Comparison of ENCODE assay signal across 3 cellular contexts in the genomic region with DNA sequence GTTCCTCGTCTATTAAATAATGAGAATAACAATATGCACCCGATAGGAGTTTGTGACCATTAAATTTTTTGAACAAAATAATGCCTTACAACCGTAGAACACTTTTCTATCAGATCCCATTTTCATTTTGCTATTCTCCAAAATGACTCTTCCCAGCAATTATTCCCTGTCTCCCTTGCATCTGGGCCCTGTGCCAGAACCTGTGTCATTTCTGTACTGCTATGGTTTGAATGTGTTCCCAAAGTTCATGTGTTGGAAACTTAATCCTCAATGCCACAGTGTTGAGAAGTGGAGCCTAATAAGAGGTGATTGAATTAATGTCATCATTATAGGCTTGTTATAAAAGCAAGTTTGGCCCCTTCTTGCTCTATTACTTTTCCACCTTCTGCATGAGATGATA.
TF ChIP-seq lines count a peak whose summit lies in the region.

No MANE protein-coding gene starts in this region.

TF ChIP-seq in SK-N-SH, 30 proteins besides CTCF, POLR2A, EP300 and RAD21:
- TF ChIP-seq RXRA (IDR thresholded peaks at IDR 0.05; ENCODE audit: borderline replicate concordance, low read depth) (no peak), RCOR1 (IDR thresholded peaks at IDR 0.05; ENCODE audit: low read length) (no peak), NRF1 (IDR thresholded peaks at IDR 0.05; ENCODE audit: low read depth, low read length) (no peak), FOXM1 (IDR thresholded peaks at IDR 0.05; ENCODE audit: low read depth) (no peak), TCF12 (IDR thresholded peaks at IDR 0.05) (no peak), ELF1 (IDR thresholded peaks at IDR 0.05) (no peak), NFIC (IDR thresholded peaks at IDR 0.05; ENCODE audit: borderline replicate concordance) (peak; percentile 67), RFX5 (IDR thresholded peaks at IDR 0.05; ENCODE audit: low read length) (no peak), YY1 (IDR thresholded peaks at IDR 0.05; ENCODE audit: low read depth) (no peak)
- TF ChIP-seq, protein P1, sequence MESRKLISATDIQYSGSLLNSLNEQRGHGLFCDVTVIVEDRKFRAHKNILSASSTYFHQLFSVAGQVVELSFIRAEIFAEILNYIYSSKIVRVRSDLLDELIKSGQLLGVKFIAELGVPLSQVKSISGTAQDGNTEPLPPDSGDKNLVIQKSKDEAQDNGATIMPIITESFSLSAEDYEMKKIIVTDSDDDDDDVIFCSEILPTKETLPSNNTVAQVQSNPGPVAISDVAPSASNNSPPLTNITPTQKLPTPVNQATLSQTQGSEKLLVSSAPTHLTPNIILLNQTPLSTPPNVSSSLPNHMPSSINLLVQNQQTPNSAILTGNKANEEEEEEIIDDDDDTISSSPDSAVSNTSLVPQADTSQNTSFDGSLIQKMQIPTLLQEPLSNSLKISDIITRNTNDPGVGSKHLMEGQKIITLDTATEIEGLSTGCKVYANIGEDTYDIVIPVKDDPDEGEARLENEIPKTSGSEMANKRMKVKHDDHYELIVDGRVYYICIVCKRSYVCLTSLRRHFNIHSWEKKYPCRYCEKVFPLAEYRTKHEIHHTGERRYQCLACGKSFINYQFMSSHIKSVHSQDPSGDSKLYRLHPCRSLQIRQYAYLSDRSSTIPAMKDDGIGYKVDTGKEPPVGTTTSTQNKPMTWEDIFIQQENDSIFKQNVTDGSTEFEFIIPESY (IDR thresholded peaks at IDR 0.05; ENCODE audit: borderline replicate concordance, low read depth), result no peak
- TF ChIP-seq, protein P2, sequence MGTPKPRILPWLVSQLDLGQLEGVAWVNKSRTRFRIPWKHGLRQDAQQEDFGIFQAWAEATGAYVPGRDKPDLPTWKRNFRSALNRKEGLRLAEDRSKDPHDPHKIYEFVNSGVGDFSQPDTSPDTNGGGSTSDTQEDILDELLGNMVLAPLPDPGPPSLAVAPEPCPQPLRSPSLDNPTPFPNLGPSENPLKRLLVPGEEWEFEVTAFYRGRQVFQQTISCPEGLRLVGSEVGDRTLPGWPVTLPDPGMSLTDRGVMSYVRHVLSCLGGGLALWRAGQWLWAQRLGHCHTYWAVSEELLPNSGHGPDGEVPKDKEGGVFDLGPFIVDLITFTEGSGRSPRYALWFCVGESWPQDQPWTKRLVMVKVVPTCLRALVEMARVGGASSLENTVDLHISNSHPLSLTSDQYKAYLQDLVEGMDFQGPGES (IDR thresholded peaks at IDR 0.05; ENCODE audit: low read depth, low read length), result no peak
- TF ChIP-seq, protein P3, sequence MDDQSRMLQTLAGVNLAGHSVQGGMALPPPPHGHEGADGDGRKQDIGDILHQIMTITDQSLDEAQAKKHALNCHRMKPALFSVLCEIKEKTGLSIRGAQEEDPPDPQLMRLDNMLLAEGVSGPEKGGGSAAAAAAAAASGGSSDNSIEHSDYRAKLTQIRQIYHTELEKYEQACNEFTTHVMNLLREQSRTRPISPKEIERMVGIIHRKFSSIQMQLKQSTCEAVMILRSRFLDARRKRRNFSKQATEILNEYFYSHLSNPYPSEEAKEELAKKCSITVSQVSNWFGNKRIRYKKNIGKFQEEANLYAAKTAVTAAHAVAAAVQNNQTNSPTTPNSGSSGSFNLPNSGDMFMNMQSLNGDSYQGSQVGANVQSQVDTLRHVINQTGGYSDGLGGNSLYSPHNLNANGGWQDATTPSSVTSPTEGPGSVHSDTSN (IDR thresholded peaks at IDR 0.05), result peak; percentile 26

TF ChIP-seq in SK-N-SH treated with all-trans-retinoic acid at 6 μM for 48 hours, 23 proteins besides CTCF, POLR2A, EP300 and RAD21:
- no peak for TF ChIP-seq OSR1 (CRISPR knock-in tag; IDR thresholded peaks at IDR 0.05)
- TF ChIP-seq ZFP3 (CRISPR knock-in tag; IDR thresholded peaks at IDR 0.05), result no peak
- TF ChIP-seq ZNF70 (CRISPR knock-in tag; IDR thresholded peaks at IDR 0.05), result no peak
- TF ChIP-seq, protein P4, sequence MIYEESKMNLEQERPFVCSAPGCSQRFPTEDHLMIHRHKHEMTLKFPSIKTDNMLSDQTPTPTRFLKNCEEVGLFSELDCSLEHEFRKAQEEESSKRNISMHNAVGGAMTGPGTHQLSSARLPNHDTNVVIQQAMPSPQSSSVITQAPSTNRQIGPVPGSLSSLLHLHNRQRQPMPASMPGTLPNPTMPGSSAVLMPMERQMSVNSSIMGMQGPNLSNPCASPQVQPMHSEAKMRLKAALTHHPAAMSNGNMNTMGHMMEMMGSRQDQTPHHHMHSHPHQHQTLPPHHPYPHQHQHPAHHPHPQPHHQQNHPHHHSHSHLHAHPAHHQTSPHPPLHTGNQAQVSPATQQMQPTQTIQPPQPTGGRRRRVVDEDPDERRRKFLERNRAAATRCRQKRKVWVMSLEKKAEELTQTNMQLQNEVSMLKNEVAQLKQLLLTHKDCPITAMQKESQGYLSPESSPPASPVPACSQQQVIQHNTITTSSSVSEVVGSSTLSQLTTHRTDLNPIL (CRISPR knock-in tag; IDR thresholded peaks at IDR 0.05; ENCODE audit: low read depth), result no peak

TF ChIP-seq in GM12891, 5 proteins besides CTCF, POLR2A, EP300 and RAD21:
- no peak for TF ChIP-seq POLR2AphosphoS5 (IDR thresholded peaks at IDR 0.05; ENCODE audit: low read depth, low read length)
- TF ChIP-seq PAX5 (IDR thresholded peaks at IDR 0.05; ENCODE audit: insufficient read depth, low read length, severe bottlenecking), result no peak
- TF ChIP-seq TAF1 (IDR thresholded peaks at IDR 0.05; ENCODE audit: low read depth, low read length), result no peak
- TF ChIP-seq SPI1 (IDR thresholded peaks at IDR 0.05; ENCODE audit: low read depth, low read length), result no peak
- TF ChIP-seq POU2F2 (IDR thresholded peaks at IDR 0.05; ENCODE audit: low read depth, low read length), result no peak
